1 cellular context compared by ENCODE assay signal in genomic region chr19:7629347-7630054, GRCh38.
TF ChIP-seq lines count a peak whose summit lies in the region.

Gene PET100 (plus strand): TSS chr19:7629793. CDS start chr19:7629834, 41 bp downstream.
Gene XAB2 (minus strand): TSS chr19:7629545. CDS start chr19:7629527, 18 bp downstream.

TF ChIP-seq in GM12878, 131 proteins besides CTCF, POLR2A, EP300 and RAD21 (continued from another document and continues in another):
- TF ChIP-seq CEBPZ (IDR thresholded peaks at IDR 0.05; ENCODE audit: low read depth, low read length) (peak; percentile 61; the same call in 1 of the 2 replicates), CHD2 (IDR thresholded peaks at IDR 0.05; ENCODE audit: borderline replicate concordance, low read depth, low read length) (peak; percentile 93), ATF2 (IDR thresholded peaks at IDR 0.05; ENCODE audit: low read length) (no peak), SUPT20H (IDR thresholded peaks at IDR 0.05; ENCODE audit: borderline replicate concordance, control insufficient read depth, low read depth, low read length) (no peak), MYB (IDR thresholded peaks at IDR 0.05; ENCODE audit: borderline replicate concordance, low read depth, low read length) (no peak), MEF2B (IDR thresholded peaks at IDR 0.05; ENCODE audit: partially characterized antibody, poor library complexity, severe bottlenecking) (no peak), YBX1 (IDR thresholded peaks at IDR 0.05) (no peak), ZNF207 (IDR thresholded peaks at IDR 0.05; ENCODE audit: borderline replicate concordance) (peak; percentile 50; the same call in 1 of the 2 replicates), BCL11A (IDR thresholded peaks at IDR 0.05; ENCODE audit: low read depth, low read length) (no peak), SIX5 (IDR thresholded peaks at IDR 0.05; ENCODE audit: low read depth, low read length, severe bottlenecking) (peak; percentile 61), POU2F2 (IDR thresholded peaks at IDR 0.05; ENCODE audit: borderline replicate concordance, low read depth, low read length) (no peak; the same call in 2 of the 3 replicates), LARP7 (IDR thresholded peaks at IDR 0.05) (0 out of 2 replicates have a peak, but pooled peaks have one; percentile 37), FOXM1 (IDR thresholded peaks at IDR 0.05; ENCODE audit: low read depth, low read length) (no peak), TBL1XR1 (IDR thresholded peaks at IDR 0.05; ENCODE audit: low read depth, low read length) (no peak; the same call in 1 of the 2 replicates), ZNF217 (IDR thresholded peaks at IDR 0.05) (no peak), BMI1 (IDR thresholded peaks at IDR 0.05; ENCODE audit: borderline replicate concordance) (no peak), KAT2A (conservative IDR thresholded peaks at IDR 0.05; ENCODE audit: control insufficient read depth, low read depth, low read length) (no peak), FOS (IDR thresholded peaks at IDR 0.05; ENCODE audit: borderline replicate concordance, extremely low read depth, insufficient read length) (peak; percentile 81), KDM1A (IDR thresholded peaks at IDR 0.05; ENCODE audit: borderline replicate concordance) (no peak), EED (IDR thresholded peaks at IDR 0.05; ENCODE audit: low read depth) (no peak), TAF1 (IDR thresholded peaks at IDR 0.05; ENCODE audit: borderline replicate concordance, low read depth, low read length) (peak; percentile 55; the same call in 1 of the 2 replicates), CUX1 (IDR thresholded peaks at IDR 0.05; ENCODE audit: insufficient replicate concordance, low read depth, low read length) (no peak), PAX5 (IDR thresholded peaks at IDR 0.05; ENCODE audit: borderline replicate concordance, low read depth, low read length) (no peak), ZBED1 (IDR thresholded peaks at IDR 0.05; ENCODE audit: borderline replicate concordance) (no peak), TCF3 (IDR thresholded peaks at IDR 0.05; ENCODE audit: borderline replicate concordance, insufficient read depth, low read depth, low read length) (no peak), MAX (IDR thresholded peaks at IDR 0.05; ENCODE audit: low read depth, low read length) (peak; percentile 37; the same call in 1 of the 2 replicates), ZZZ3 (IDR thresholded peaks at IDR 0.05; ENCODE audit: control insufficient read depth, insufficient read length, low read depth) (no peak), JUNB (IDR thresholded peaks at IDR 0.05) (no peak), ASH2L (IDR thresholded peaks at IDR 0.05; ENCODE audit: borderline replicate concordance, low read depth) (no peak), SMARCA5 (IDR thresholded peaks at IDR 0.05) (no peak), RCOR1 (conservative IDR thresholded peaks at IDR 0.05; ENCODE audit: low read depth, low read length) (0 out of 2 replicates have a peak, but pooled peaks have one; percentile 69), PML (IDR thresholded peaks at IDR 0.05; ENCODE audit: low read length) (no peak), IKZF2 (IDR thresholded peaks at IDR 0.05) (no peak; a peak in 1 of 4 replicates), ZNF384 (IDR thresholded peaks at IDR 0.05; ENCODE audit: borderline replicate concordance, low read depth, low read length) (no peak), ELK1 (IDR thresholded peaks at IDR 0.05; ENCODE audit: low read depth, low read length) (peak; percentile 93)
- TF ChIP-seq, protein P1, sequence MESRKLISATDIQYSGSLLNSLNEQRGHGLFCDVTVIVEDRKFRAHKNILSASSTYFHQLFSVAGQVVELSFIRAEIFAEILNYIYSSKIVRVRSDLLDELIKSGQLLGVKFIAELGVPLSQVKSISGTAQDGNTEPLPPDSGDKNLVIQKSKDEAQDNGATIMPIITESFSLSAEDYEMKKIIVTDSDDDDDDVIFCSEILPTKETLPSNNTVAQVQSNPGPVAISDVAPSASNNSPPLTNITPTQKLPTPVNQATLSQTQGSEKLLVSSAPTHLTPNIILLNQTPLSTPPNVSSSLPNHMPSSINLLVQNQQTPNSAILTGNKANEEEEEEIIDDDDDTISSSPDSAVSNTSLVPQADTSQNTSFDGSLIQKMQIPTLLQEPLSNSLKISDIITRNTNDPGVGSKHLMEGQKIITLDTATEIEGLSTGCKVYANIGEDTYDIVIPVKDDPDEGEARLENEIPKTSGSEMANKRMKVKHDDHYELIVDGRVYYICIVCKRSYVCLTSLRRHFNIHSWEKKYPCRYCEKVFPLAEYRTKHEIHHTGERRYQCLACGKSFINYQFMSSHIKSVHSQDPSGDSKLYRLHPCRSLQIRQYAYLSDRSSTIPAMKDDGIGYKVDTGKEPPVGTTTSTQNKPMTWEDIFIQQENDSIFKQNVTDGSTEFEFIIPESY (IDR thresholded peaks at IDR 0.05), result no peak
- TF ChIP-seq, protein P2, sequence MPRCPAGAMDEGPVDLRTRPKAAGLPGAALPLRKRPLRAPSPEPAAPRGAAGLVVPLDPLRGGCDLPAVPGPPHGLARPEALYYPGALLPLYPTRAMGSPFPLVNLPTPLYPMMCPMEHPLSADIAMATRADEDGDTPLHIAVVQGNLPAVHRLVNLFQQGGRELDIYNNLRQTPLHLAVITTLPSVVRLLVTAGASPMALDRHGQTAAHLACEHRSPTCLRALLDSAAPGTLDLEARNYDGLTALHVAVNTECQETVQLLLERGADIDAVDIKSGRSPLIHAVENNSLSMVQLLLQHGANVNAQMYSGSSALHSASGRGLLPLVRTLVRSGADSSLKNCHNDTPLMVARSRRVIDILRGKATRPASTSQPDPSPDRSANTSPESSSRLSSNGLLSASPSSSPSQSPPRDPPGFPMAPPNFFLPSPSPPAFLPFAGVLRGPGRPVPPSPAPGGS (IDR thresholded peaks at IDR 0.05; ENCODE audit: borderline replicate concordance, insufficient read depth, low read depth, low read length, poor library complexity, severe bottlenecking), result no peak
- TF ChIP-seq, protein P3, sequence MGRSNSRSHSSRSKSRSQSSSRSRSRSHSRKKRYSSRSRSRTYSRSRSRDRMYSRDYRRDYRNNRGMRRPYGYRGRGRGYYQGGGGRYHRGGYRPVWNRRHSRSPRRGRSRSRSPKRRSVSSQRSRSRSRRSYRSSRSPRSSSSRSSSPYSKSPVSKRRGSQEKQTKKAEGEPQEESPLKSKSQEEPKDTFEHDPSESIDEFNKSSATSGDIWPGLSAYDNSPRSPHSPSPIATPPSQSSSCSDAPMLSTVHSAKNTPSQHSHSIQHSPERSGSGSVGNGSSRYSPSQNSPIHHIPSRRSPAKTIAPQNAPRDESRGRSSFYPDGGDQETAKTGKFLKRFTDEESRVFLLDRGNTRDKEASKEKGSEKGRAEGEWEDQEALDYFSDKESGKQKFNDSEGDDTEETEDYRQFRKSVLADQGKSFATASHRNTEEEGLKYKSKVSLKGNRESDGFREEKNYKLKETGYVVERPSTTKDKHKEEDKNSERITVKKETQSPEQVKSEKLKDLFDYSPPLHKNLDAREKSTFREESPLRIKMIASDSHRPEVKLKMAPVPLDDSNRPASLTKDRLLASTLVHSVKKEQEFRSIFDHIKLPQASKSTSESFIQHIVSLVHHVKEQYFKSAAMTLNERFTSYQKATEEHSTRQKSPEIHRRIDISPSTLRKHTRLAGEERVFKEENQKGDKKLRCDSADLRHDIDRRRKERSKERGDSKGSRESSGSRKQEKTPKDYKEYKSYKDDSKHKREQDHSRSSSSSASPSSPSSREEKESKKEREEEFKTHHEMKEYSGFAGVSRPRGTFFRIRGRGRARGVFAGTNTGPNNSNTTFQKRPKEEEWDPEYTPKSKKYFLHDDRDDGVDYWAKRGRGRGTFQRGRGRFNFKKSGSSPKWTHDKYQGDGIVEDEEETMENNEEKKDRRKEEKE (IDR thresholded peaks at IDR 0.05), result no peak
- TF ChIP-seq, protein P4, sequence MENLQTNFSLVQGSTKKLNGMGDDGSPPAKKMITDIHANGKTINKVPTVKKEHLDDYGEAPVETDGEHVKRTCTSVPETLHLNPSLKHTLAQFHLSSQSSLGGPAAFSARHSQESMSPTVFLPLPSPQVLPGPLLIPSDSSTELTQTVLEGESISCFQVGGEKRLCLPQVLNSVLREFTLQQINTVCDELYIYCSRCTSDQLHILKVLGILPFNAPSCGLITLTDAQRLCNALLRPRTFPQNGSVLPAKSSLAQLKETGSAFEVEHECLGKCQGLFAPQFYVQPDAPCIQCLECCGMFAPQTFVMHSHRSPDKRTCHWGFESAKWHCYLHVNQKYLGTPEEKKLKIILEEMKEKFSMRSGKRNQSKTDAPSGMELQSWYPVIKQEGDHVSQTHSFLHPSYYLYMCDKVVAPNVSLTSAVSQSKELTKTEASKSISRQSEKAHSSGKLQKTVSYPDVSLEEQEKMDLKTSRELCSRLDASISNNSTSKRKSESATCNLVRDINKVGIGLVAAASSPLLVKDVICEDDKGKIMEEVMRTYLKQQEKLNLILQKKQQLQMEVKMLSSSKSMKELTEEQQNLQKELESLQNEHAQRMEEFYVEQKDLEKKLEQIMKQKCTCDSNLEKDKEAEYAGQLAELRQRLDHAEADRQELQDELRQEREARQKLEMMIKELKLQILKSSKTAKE (IDR thresholded peaks at IDR 0.05; ENCODE audit: low read depth, poor library complexity, severe bottlenecking), result peak; percentile 82
